8 cellular contexts compared by ENCODE assay signal in the genomic region with DNA sequence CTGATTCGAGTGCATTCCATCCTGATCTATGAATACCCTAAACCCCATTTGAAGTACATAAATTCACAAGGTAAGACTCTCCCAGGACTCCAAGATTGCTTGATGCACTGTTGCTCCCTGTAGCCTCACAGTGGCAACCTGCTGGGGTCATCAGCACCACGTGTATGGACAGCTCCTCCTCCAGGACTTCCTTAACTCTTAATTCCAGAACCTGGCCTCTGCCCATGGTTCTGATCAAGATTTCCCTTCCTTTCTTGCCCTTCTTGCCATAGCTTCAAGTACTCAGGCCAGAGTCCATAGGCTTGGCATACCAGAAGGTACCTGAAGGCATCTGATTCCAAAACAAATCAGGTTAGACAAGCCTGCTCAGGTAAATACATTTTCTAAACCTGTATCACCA. TPM values are rescaled to one million over a fixed set of nuclear protein-coding genes. Genes with fewer than 3 reads are reported as not detected.
DNase-seq lines count a peak whose midpoint lies in the region; ATAC-seq, FAIRE-seq and TF ChIP-seq lines count a peak whose summit lies in the region.

No MANE protein-coding gene starts in this region.

- H3K27ac Mint-ChIP-seq in osteocyte (ENCODE audit: unreplicated experiment): no peak overlapping the region

- no peak overlapping the region for H3K9ac ChIP-seq in GM12878 (ENCODE audit: control insufficient read depth, insufficient read depth, low read length)

- H3K4me3 ChIP-seq in GM12878: no peak overlapping the region

- no peak for TF ChIP-seq EP300 in GM12878 (IDR thresholded peaks at IDR 0.05; ENCODE audit: borderline replicate concordance in 1 of 2, control insufficient read depth in 1 of 2, low read depth in 2 of 2, low read length in 2 of 2)

- no peak overlapping the region for H3K4me2 ChIP-seq in GM12878 (ENCODE audit: control insufficient read depth, insufficient read depth)

- H3K27me3 ChIP-seq in GM12878 (replicated peaks in 1 of 2; ENCODE audit: control insufficient read depth in 2 of 2, insufficient read depth in 2 of 2, low read length in 1 of 2): peaks cover 1 to 2% of the 10 kb centered on the region in 2 experiments; a peak in 1 of 4 replicates

- H3K27ac ChIP-seq in GM12878 (ENCODE audit: control insufficient read depth, insufficient read depth): no peak overlapping the region

- SMC1A ChIA-PET in GM12878 (lab: Charles Lee; ENCODE audit: uncharacterized antibody, unreplicated experiment): interaction anchor here (1.1 kb wide), 1 partner anchor 10 kb away, joined by 4 read pairs; no protein-coding TSS in a partner anchor

- intact Hi-C loops in GM12878 (cut with micrococcal nuclease; ENCODE audit: unreplicated experiment): no loop called here

- no peak overlapping the region for H2AFZ ChIP-seq in GM12878 (ENCODE audit: control insufficient read depth, low read depth, low read length)

- no peaks in the 10 kb centered on the region for H3K9me3 ChIP-seq in GM12878 (replicated peaks; ENCODE audit: control insufficient read depth, insufficient read depth, low read length)

- CTCF ChIA-PET in GM12878 (lab: Yijun Ruan, JAX): interaction anchor here (1.0 kb wide), 1 partner anchor 354 kb away, joined by 3 read pairs; no protein-coding TSS in a partner anchor

- in situ Hi-C loops in KBM-7 (cut with MboI; ENCODE audit: low pct_unique_long_range_greater_than_20kb, low sequenced_read_pairs) (no loop called here), GM12878 (cut with MboI) (no loop called here)

- H3K27me3 Mint-ChIP-seq in osteocyte (ENCODE audit: unreplicated experiment): peaks cover 24% of the 10 kb centered on the region

- TF ChIP-seq CTCF in GM12878 (IDR thresholded peaks at IDR 0.05 in 2 of 3, conservative IDR thresholded peaks at IDR 0.05 in 1 of 3; ENCODE audit: control insufficient read depth in 2 of 3, extremely low read depth in 1 of 3, insufficient read depth in 1 of 3, low read depth in 3 of 3, low read length in 3 of 3): no peak; a peak in 1 of 6 replicates
- no peak for TF ChIP-seq CTCF in osteocyte (IDR thresholded peaks at IDR 0.05)

- no peak for TF ChIP-seq RAD21 in GM12878 (IDR thresholded peaks at IDR 0.05; ENCODE audit: insufficient read depth, low read depth, low read length)

- H3K4me3 Mint-ChIP-seq in osteocyte (ENCODE audit: unreplicated experiment): no peak overlapping the region

- peak; percentile 26 for DNase-seq in CD1c-positive myeloid dendritic cell (ENCODE audit: extremely low spot score)
- DNase-seq in KBM-7: peak; percentile 68
- DNase-seq in GM12878 (ENCODE audit: low read depth, low spot score): no peak
- no peak for DNase-seq in left lobe of liver (ENCODE audit: low spot score)
- DNase-seq in Ammon's horn (ENCODE audit: low spot score): no peak
- DNase-seq in osteocyte (ENCODE audit: extremely low spot score, unreplicated experiment): no peak

- no peaks in the 10 kb centered on the region for H3K36me3 Mint-ChIP-seq in osteocyte (ENCODE audit: unreplicated experiment)

- no TSS peak for BruUV-seq in GM12878 (replicated peaks; lab: Mats Ljungman, UMichigan)

- RAD21 ChIA-PET in GM12878 (lab: Charles Lee; ENCODE audit: unreplicated experiment): no interaction called here

- WGBS in GM12878 (ENCODE audit: insufficient coverage, insufficient replicate concordance, low lambda C conversion rate, missing lambda C conversion rate): 0% methylated on average over 2 of the region's 2 CpGs

- H3K4me1 Mint-ChIP-seq in osteocyte (ENCODE audit: unreplicated experiment): no peaks in the 10 kb centered on the region

- TF ChIP-seq POLR2A in GM12878 (IDR thresholded peaks at IDR 0.05; ENCODE audit: low read depth, low read length): no peak

- no peaks in the 10 kb centered on the region for H3K4me1 ChIP-seq in GM12878 (ENCODE audit: control insufficient read depth, insufficient read depth, low read length)

- H4K20me1 ChIP-seq in GM12878 (ENCODE audit: control insufficient read depth, insufficient read depth): no peaks in the 10 kb centered on the region

- no peaks in the 10 kb centered on the region for H3K79me2 ChIP-seq in GM12878 (ENCODE audit: control insufficient read depth, insufficient read depth, low read length)

- no peaks in the 10 kb centered on the region for H3K36me3 ChIP-seq in GM12878 (ENCODE audit: control insufficient read depth in 2 of 2, insufficient read depth in 2 of 2, low read length in 1 of 2)

- ATAC-seq in GM12878: no peak
- ATAC-seq in left lobe of liver: peak; percentile 79
- no peak for ATAC-seq in HG02588 (IDR thresholded peaks at IDR 0.05; ENCODE audit: unreplicated experiment)
- ATAC-seq in GM18870 (IDR thresholded peaks at IDR 0.05; ENCODE audit: unreplicated experiment): no peak

- no peak for FAIRE-seq in GM12878 (lab: Jason Lieb, UNC)

- H3K9me3 Mint-ChIP-seq in osteocyte (ENCODE audit: unreplicated experiment): no peaks in the 10 kb centered on the region

- POLR2A ChIA-PET in GM12878 (lab: Charles Lee): no interaction called here

TF ChIP-seq in GM12878, 131 proteins besides CTCF, POLR2A, EP300 and RAD21:
- TF ChIP-seq, protein P1, sequence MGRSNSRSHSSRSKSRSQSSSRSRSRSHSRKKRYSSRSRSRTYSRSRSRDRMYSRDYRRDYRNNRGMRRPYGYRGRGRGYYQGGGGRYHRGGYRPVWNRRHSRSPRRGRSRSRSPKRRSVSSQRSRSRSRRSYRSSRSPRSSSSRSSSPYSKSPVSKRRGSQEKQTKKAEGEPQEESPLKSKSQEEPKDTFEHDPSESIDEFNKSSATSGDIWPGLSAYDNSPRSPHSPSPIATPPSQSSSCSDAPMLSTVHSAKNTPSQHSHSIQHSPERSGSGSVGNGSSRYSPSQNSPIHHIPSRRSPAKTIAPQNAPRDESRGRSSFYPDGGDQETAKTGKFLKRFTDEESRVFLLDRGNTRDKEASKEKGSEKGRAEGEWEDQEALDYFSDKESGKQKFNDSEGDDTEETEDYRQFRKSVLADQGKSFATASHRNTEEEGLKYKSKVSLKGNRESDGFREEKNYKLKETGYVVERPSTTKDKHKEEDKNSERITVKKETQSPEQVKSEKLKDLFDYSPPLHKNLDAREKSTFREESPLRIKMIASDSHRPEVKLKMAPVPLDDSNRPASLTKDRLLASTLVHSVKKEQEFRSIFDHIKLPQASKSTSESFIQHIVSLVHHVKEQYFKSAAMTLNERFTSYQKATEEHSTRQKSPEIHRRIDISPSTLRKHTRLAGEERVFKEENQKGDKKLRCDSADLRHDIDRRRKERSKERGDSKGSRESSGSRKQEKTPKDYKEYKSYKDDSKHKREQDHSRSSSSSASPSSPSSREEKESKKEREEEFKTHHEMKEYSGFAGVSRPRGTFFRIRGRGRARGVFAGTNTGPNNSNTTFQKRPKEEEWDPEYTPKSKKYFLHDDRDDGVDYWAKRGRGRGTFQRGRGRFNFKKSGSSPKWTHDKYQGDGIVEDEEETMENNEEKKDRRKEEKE (IDR thresholded peaks at IDR 0.05): no peak
- TF ChIP-seq, protein P2, sequence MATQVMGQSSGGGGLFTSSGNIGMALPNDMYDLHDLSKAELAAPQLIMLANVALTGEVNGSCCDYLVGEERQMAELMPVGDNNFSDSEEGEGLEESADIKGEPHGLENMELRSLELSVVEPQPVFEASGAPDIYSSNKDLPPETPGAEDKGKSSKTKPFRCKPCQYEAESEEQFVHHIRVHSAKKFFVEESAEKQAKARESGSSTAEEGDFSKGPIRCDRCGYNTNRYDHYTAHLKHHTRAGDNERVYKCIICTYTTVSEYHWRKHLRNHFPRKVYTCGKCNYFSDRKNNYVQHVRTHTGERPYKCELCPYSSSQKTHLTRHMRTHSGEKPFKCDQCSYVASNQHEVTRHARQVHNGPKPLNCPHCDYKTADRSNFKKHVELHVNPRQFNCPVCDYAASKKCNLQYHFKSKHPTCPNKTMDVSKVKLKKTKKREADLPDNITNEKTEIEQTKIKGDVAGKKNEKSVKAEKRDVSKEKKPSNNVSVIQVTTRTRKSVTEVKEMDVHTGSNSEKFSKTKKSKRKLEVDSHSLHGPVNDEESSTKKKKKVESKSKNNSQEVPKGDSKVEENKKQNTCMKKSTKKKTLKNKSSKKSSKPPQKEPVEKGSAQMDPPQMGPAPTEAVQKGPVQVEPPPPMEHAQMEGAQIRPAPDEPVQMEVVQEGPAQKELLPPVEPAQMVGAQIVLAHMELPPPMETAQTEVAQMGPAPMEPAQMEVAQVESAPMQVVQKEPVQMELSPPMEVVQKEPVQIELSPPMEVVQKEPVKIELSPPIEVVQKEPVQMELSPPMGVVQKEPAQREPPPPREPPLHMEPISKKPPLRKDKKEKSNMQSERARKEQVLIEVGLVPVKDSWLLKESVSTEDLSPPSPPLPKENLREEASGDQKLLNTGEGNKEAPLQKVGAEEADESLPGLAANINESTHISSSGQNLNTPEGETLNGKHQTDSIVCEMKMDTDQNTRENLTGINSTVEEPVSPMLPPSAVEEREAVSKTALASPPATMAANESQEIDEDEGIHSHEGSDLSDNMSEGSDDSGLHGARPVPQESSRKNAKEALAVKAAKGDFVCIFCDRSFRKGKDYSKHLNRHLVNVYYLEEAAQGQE (IDR thresholded peaks at IDR 0.05; ENCODE audit: low read depth, low read length): peak; percentile 91

RNA-seq across cellular contexts. Expression of a gene that starts 34.0 kb away (rescaled TPM):
- 77.0 and 80.2 TPM in 2 replicates for total RNA-seq in GM12878 (2013; cell fraction: nucleolus; rRNA removed)
- 17.8 and 19.3 TPM in 2 replicates for total RNA-seq in GM12878 (2014; rRNA removed)
- total RNA-seq in GM12878 (2014; rRNA removed; fragmentation: Illumina TruSeq; extraction: Trizol): 16.1 and 17.5 TPM in 2 replicates
- 15.9 and 16.0 TPM in 2 replicates for total RNA-seq in GM12878 (2021)
- 6.9 TPM for polyA plus RNA-seq in GM12878 (2011; ENCODE audit: low read depth)
- 22.9 and 24.8 TPM in 2 replicates for polyA plus RNA-seq in GM12878 (2011; rRNA removed)
- 12.5 and 14.8 TPM in 2 replicates for polyA plus RNA-seq in GM12878 (2011; cell fraction: cytosol; rRNA removed)
- polyA plus RNA-seq in GM12878 (2011; cell fraction: nucleus; rRNA removed): 30.6 and 31.9 TPM in 2 replicates
- polyA plus RNA-seq in GM12878 (2012): 9.7 and 11.2 TPM in 2 replicates
- 15.5 and 24.8 TPM in 2 replicates for polyA plus RNA-seq in GM12878 (2014; fragmentation: Illumina TruSeq; extraction: Trizol)
- polyA plus RNA-seq in GM12878 (2014; fragmentation: Nextera tagmentation; extraction: Ambion mirVana): 1 to 10 TPM; 5.0 to 6.0 TPM
- 14.5 and 15.7 TPM in 2 replicates for polyA plus RNA-seq in GM12878 (2014; rRNA removed)
- 1 to 10 TPM; 5.7 to 7.0 TPM for polyA plus RNA-seq in GM12878 (2016; fragmentation: Nextera tagmentation; extraction: Ambion mirVana)
- 28.1 and 50.4 TPM in 2 replicates for polyA minus RNA-seq in GM12878 (2011; rRNA and poly(A)+ RNA removed)
- 7.1 and 12.8 TPM in 2 replicates for polyA minus RNA-seq in GM12878 (2011; cell fraction: cytosol; rRNA and poly(A)+ RNA removed)
- polyA minus RNA-seq in GM12878 (2011; cell fraction: nucleus; rRNA and poly(A)+ RNA removed): 49.1 and 77.6 TPM in 2 replicates
- 7.5 TPM for total RNA-seq in left lobe of liver
- 16.4 and 17.5 TPM in 2 replicates for total RNA-seq in osteocyte

Comparison
In these comparisons a context has a peak if more than half of its experiments do, and no peak if none do; other contexts are left out.
1. DNase-seq: peak in CD1c-positive myeloid dendritic cell (single experiment) and KBM-7 (single experiment); none in GM12878 (single experiment), left lobe of liver (single experiment), Ammon's horn (single experiment) and osteocyte (single experiment).